10 cellular contexts compared by ENCODE assay signal in genomic region chr6:35669441-35669776, GRCh38. TPM values are rescaled to one million over a fixed set of nuclear protein-coding genes. Genes with fewer than 3 reads are reported as not detected.
A peak's percentile ranks its signal among the peaks of the same experiment; 100 is the strongest.
DNase-seq lines count a peak whose midpoint lies in the region; ATAC-seq and TF ChIP-seq lines count a peak whose summit lies in the region.
"Had no signal": no experiment of that assay in that cellular context is flagged by ENCODE, and none has a peak within 500 bp of the region (broad histone marks: within the 10 kb centered on the region; RNA-seq: fewer than 3 reads in every experiment).

No MANE protein-coding gene starts in this region.

- peaks cover 25% of the 10 kb centered on the region for H3K4me1 Mint-ChIP-seq in HFFc6 (ENCODE audit: low read depth)

- H3K9me3 ChIP-seq in BLaER1 treated with 17β-estradiol and CSF1 and Interleukin-3, amounts not matched to agents 10 nM and 100 nM (replicated peaks in 1 of 11), result peaks cover 0 to 6% (median 0%) of the 10 kb centered on the region in 11 experiments; a peak in 2 of 22 replicates

- no peak for DNase-seq in HFFc6
- DNase-seq in activated naive CD4-positive, alpha-beta T cell treated with anti-CD3 and anti-CD28 coated beads, Interleukin-2, amount 50 U/mL, for 72 hours (ENCODE audit: low spot score in 2 of 2), result no peak
- DNase-seq in lung microvascular endothelial cell (ENCODE audit: low read depth in 2 of 2), result peak; percentile 90 to 91
- DNase-seq in epidermal melanocyte (ENCODE audit: insufficient read length, low spot score), result no peak
- DNase-seq in NCI-H1105 (lab: John Stamatoyannopoulos, UW), result no peak
- no peak for DNase-seq in GM10248 (ENCODE audit: extremely low spot score)
- DNase-seq: KBM-7 had no signal

- H3K36me3 Mint-ChIP-seq in HFFc6 (ENCODE audit: low read depth), result no peaks in the 10 kb centered on the region
- peaks cover 0 to 18% of the 10 kb centered on the region in 2 donors for H3K36me3 Mint-ChIP-seq in activated naive CD4-positive, alpha-beta T cell treated with anti-CD3 and anti-CD28 coated beads, Interleukin-2, amount 50 U/mL, for 72 hours

- no peaks in the 10 kb centered on the region for H3K27me3 ChIP-seq in BLaER1 treated with 17β-estradiol and CSF1 and Interleukin-3, amounts not matched to agents 10 nM and 100 nM

- H3K27ac Mint-ChIP-seq in HFFc6, result peak overlapping the region; percentile 97
- H3K27ac Mint-ChIP-seq in activated naive CD4-positive, alpha-beta T cell treated with anti-CD3 and anti-CD28 coated beads, Interleukin-2, amount 50 U/mL, for 72 hours, result peak overlapping the region; percentile 85 to 97

- H3K4me3 ChIP-seq in BLaER1 treated with 17β-estradiol and CSF1 and Interleukin-3, amounts not matched to agents 10 nM and 100 nM, result peak overlapping the region in 7 of 10 experiments; percentile 25 to 49 (median 41); a peak in 10 of 20 replicates

- TF ChIP-seq CTCF in HFFc6 (IDR thresholded peaks at IDR 0.05) (no peak), GM10248 (IDR thresholded peaks at IDR 0.05; ENCODE audit: control extremely low read depth, extremely low read depth, low read depth, missing control alignments) (no peak)

- H3K27me3 Mint-ChIP-seq in HFFc6 (ENCODE audit: insufficient read depth), result no peaks in the 10 kb centered on the region

- H4K20me1 ChIP-seq in BLaER1 treated with 17β-estradiol and CSF1 and Interleukin-3, amounts not matched to agents 10 nM and 100 nM, result 0 out of 22 replicates have a peak, but pooled peaks cover 0 to 2% (median 0%) of the 10 kb centered on the region in 11 experiments

- H3K9ac ChIP-seq in BLaER1 treated with 17β-estradiol and CSF1 and Interleukin-3, amounts not matched to agents 10 nM and 100 nM, result peak overlapping the region; percentile 47 to 77 (median 67); a peak in 18 of 22 replicates

- peak overlapping the region; percentile 58 to 99 (median 80) for H3K4me2 ChIP-seq in BLaER1 treated with 17β-estradiol and CSF1 and Interleukin-3, amounts not matched to agents 10 nM and 100 nM

- peak; percentile 27 to 68 for ATAC-seq in activated naive CD4-positive, alpha-beta T cell treated with anti-CD3 and anti-CD28 coated beads, Interleukin-2, amount 50 U/mL, for 72 hours
- no peak for ATAC-seq in HG03442 (IDR thresholded peaks at IDR 0.05; ENCODE audit: unreplicated experiment)

- H3K4me1 ChIP-seq in BLaER1 treated with 17β-estradiol and CSF1 and Interleukin-3, amounts not matched to agents 10 nM and 100 nM, result peaks cover 40 to 77% (median 58%) of the 10 kb centered on the region in 10 experiments

- POLR2A ChIA-PET in GM10248 (lab: Yijun Ruan, JAX), result no interaction called here

- H3K9me3 Mint-ChIP-seq in HFFc6, result no peaks in the 10 kb centered on the region
- no peaks in the 10 kb centered on the region for H3K9me3 Mint-ChIP-seq in activated naive CD4-positive, alpha-beta T cell treated with anti-CD3 and anti-CD28 coated beads, Interleukin-2, amount 50 U/mL, for 72 hours
- H3K9me3 Mint-ChIP-seq: neural crest cell had no signal

- H3K4me3 Mint-ChIP-seq in HFFc6, result peak overlapping the region; percentile 83
- H3K4me3 Mint-ChIP-seq: neural crest cell had no signal

- peak overlapping the region; percentile 68 to 86 (median 83) for H3K27ac ChIP-seq in BLaER1 treated with 17β-estradiol and CSF1 and Interleukin-3, amounts not matched to agents 10 nM and 100 nM

- CTCF ChIA-PET in GM10248 (lab: Yijun Ruan, JAX), result interaction anchor here (0.8 to 3.6 kb wide), 8 partner anchors 12 to 67 kb away, joined by 3 to 14 read pairs (median 4); partner anchors contain the start of gene ARMC12

- peaks cover 0 to 18% (median 0%) of the 10 kb centered on the region in 11 experiments; a peak in 4 of 22 replicates for H3K36me3 ChIP-seq in BLaER1 treated with 17β-estradiol and CSF1 and Interleukin-3, amounts not matched to agents 10 nM and 100 nM

RNA-seq across cellular contexts. Expression of gene FKBP5, which starts 19.3 kb away (rescaled TPM):
- total RNA-seq in HFFc6 (2021; fragmentation: NEBNext Ultra II Directional; extraction: Animal tissue kit (Norgen Biotek cat#: 25700)), result 10 to 100 TPM in 5 of 6 experiments, 1 to 10 TPM in 1; 7.6 to 12.9 (median 11.8) TPM
- 100 to 1,000 TPM in 1 of 2 donors, 10 to 100 TPM in 1; 70.1 to 229 TPM for total RNA-seq in activated naive CD4-positive, alpha-beta T cell treated with anti-CD3 and anti-CD28 coated beads, Interleukin-2, amount 50 U/mL, for 72 hours
- 37.3 and 40.1 TPM in 2 replicates for total RNA-seq in lung microvascular endothelial cell

Comparison
In these comparisons a context has a peak if more than half of its experiments do, and no peak if none do; other contexts are left out.
1. DNase-seq: peak in lung microvascular endothelial cell (2 of 2); none in HFFc6 (single experiment), activated naive CD4-positive, alpha-beta T cell treated with anti-CD3 and anti-CD28 coated beads, Interleukin-2, amount 50 U/mL, for 72 hours (0 of 2), epidermal melanocyte (single experiment), NCI-H1105 (single experiment) and GM10248 (single experiment).